In the genomic region with DNA sequence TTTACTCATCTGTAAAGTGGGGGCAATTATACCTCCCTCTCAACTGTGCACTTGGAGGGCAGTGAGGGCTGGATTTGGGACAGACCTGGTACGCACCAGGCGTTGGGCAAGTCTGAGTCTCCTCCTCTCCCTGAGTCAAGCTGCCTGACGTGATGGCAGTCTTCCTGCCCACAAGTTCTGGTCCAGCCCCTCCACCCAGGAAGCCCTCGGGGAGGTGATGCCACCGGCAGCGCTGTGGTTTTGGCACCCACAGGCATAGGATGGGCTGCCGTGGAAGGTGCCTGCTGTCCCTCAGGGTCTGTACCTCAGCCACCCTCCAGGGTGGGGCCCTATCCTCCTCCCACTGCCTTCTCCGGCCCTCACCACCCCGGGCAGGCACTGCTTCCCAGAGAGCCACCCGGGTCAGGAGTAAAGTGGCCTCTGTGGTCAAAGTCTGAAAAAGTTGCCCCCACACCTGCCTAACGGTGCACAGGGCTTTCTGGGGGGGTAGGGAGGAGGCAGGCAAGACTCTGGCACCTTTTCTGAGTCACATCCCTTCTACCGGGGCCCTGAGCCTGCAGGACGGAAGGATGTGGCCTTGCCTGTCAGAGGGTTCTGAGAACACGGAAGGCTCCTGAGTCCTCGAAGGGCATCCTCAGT, we compare ENCODE assay signal across 1 cellular context.
TF ChIP-seq lines count a peak whose summit lies in the region.

No MANE protein-coding gene starts in this region.

TF ChIP-seq in GM12878, 131 proteins besides CTCF, POLR2A, EP300 and RAD21 (continued from another document):
- TF ChIP-seq, protein P1, sequence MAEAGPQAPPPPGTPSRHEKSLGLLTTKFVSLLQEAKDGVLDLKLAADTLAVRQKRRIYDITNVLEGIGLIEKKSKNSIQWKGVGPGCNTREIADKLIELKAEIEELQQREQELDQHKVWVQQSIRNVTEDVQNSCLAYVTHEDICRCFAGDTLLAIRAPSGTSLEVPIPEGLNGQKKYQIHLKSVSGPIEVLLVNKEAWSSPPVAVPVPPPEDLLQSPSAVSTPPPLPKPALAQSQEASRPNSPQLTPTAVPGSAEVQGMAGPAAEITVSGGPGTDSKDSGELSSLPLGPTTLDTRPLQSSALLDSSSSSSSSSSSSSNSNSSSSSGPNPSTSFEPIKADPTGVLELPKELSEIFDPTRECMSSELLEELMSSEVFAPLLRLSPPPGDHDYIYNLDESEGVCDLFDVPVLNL (IDR thresholded peaks at IDR 0.05; ENCODE audit: low read depth, low read length) = no peak
- TF ChIP-seq, protein P2, sequence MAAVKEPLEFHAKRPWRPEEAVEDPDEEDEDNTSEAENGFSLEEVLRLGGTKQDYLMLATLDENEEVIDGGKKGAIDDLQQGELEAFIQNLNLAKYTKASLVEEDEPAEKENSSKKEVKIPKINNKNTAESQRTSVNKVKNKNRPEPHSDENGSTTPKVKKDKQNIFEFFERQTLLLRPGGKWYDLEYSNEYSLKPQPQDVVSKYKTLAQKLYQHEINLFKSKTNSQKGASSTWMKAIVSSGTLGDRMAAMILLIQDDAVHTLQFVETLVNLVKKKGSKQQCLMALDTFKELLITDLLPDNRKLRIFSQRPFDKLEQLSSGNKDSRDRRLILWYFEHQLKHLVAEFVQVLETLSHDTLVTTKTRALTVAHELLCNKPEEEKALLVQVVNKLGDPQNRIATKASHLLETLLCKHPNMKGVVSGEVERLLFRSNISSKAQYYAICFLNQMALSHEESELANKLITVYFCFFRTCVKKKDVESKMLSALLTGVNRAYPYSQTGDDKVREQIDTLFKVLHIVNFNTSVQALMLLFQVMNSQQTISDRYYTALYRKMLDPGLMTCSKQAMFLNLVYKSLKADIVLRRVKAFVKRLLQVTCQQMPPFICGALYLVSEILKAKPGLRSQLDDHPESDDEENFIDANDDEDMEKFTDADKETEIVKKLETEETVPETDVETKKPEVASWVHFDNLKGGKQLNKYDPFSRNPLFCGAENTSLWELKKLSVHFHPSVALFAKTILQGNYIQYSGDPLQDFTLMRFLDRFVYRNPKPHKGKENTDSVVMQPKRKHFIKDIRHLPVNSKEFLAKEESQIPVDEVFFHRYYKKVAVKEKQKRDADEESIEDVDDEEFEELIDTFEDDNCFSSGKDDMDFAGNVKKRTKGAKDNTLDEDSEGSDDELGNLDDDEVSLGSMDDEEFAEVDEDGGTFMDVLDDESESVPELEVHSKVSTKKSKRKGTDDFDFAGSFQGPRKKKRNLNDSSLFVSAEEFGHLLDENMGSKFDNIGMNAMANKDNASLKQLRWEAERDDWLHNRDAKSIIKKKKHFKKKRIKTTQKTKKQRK (IDR thresholded peaks at IDR 0.05; ENCODE audit: low read depth, low read length) = no peak
- TF ChIP-seq RCOR1 (conservative IDR thresholded peaks at IDR 0.05; ENCODE audit: low read depth, low read length) (no peak), GATAD2B (conservative IDR thresholded peaks at IDR 0.05; ENCODE audit: low read depth) (peak; percentile 59; the same call in 1 of the 2 replicates)
